9 cellular contexts compared by ENCODE assay signal in the genomic region with DNA sequence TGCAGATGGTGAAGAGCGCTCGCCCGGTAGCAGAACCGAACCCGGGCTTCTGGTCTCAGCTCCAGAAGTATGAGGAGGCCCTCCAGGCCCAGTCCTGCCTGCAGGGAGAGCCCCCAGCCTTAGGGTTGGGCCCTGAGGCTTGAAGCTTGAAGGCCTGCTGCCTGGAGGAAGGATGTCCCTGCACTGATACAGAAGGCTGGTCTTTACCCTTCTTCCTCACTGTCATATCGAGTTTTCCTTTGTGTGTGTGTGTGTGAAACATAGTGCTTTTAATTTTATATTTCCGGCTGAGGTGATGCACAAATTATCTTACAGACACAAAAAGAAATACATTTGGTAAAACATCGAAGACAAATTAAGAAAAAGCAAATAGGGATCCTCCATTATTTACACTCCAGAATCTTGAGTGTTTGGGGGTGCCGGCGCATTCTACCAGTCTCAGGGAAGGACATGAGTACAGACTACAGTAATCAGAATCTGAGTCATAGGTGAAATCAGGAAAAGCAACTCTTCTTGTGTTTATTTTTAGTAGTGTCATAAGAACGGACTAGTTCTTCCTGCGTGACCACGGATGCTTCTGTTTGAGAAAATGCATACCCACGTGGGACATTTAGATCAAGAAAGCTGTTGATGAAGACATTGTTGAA. TPM values are rescaled to one million over a fixed set of nuclear protein-coding genes. Genes with fewer than 3 reads are reported as not detected.
DNase-seq lines count a peak whose midpoint lies in the region; ATAC-seq, FAIRE-seq and TF ChIP-seq lines count a peak whose summit lies in the region.
"Had no signal": no experiment of that assay in that cellular context is flagged by ENCODE, and none has a peak within 500 bp of the region (broad histone marks: within the 10 kb centered on the region; RNA-seq: fewer than 3 reads in every experiment).

No MANE protein-coding gene starts in this region.

- H3K4me3 Mint-ChIP-seq in activated B cell treated with CpG ODN at 0.5 μM for 24 hours = peak overlapping the region; percentile 81

- peak; percentile 1 for ATAC-seq in GM18520 (IDR thresholded peaks at IDR 0.05; ENCODE audit: unreplicated experiment)
- peak; percentile 3 for ATAC-seq in HG03354 (IDR thresholded peaks at IDR 0.05; ENCODE audit: poor library complexity, severe bottlenecking, unreplicated experiment)
- ATAC-seq in activated B cell treated with CpG ODN at 0.5 μM for 24 hours (ENCODE audit: low read depth) = peak; percentile 4
- ATAC-seq in HG03108 (IDR thresholded peaks at IDR 0.05; ENCODE audit: unreplicated experiment) = no peak

- H3K27ac Mint-ChIP-seq in activated B cell treated with CpG ODN at 0.5 μM for 24 hours = peak overlapping the region; percentile 89

- POLR2A ChIA-PET in activated B cell treated with CpG ODN at 0.5 μM for 24 hours (lab: Charles Lee) = interaction anchor here (0.8 to 12.0 kb wide), 16 partner anchors 7 to 1243 kb away, joined by 3 to 536 read pairs (median 5); a partner anchor contains a TSS

- peaks cover 40% of the 10 kb centered on the region for H3K36me3 Mint-ChIP-seq in activated B cell treated with CpG ODN at 0.5 μM for 24 hours (ENCODE audit: low read depth)

- FAIRE-seq in frontal cortex (lab: Jason Lieb, UNC) = no peak
- FAIRE-seq: colon had no signal

- H3K4me3 ChIP-seq in fibroblast of the aortic adventitia (ENCODE audit: low read depth, low read length) = peak overlapping the region; percentile 74

- no peaks in the 10 kb centered on the region for H3K9me3 Mint-ChIP-seq in activated B cell treated with CpG ODN at 0.5 μM for 24 hours

- intact Hi-C loops in activated B cell treated with CpG ODN at 0.5 μM for 24 hours (cut with micrococcal nuclease) = loop anchor here (1.0 to 10.0 kb wide), 12 partner anchors 25 to 1173 kb away; a partner anchor contains a TSS

- CTCF ChIA-PET in activated B cell treated with CpG ODN at 0.5 μM for 24 hours (lab: Charles Lee) = interaction anchor here (1.0 to 1.3 kb wide), 2 partner anchors 47 kb away, joined by 4 to 6 read pairs; no protein-coding TSS in a partner anchor

- no peaks in the 10 kb centered on the region for H3K27me3 Mint-ChIP-seq in activated B cell treated with CpG ODN at 0.5 μM for 24 hours

- H3K4me1 Mint-ChIP-seq in activated B cell treated with CpG ODN at 0.5 μM for 24 hours = peaks cover 80% of the 10 kb centered on the region

- no peak for TF ChIP-seq CTCF in activated B cell treated with CpG ODN at 0.5 μM for 24 hours (IDR thresholded peaks at IDR 0.05)
- no peak for TF ChIP-seq CTCF in fibroblast of the aortic adventitia (IDR thresholded peaks at IDR 0.05; ENCODE audit: insufficient read depth, low read length)

- DNase-seq in activated B cell treated with CpG ODN at 0.5 μM for 24 hours = no peak
- peak; percentile 49 for DNase-seq in fibroblast of the aortic adventitia (ENCODE audit: low read depth)
- peak; percentile 73 for DNase-seq in pons (ENCODE audit: low spot score)
- DNase-seq in frontal cortex (ENCODE audit: low spot score in 2 of 2) = no peak
- no peak for DNase-seq in activated gamma-delta T cell (lab: John Stamatoyannopoulos, UW)

RNA-seq across cellular contexts. Expression of a gene that starts 1.3 kb away (rescaled TPM):
- total RNA-seq in activated B cell treated with CpG ODN at 0.5 μM for 24 hours (11.5 and 11.8 TPM in 2 replicates), fibroblast of the aortic adventitia (ENCODE audit: low replicate concordance) (3.6 and 6.1 TPM in 2 replicates), frontal cortex (9.8 TPM)

RNA-seq across cellular contexts. Expression of a gene that starts 3.7 kb away (rescaled TPM):
- total RNA-seq in activated B cell treated with CpG ODN at 0.5 μM for 24 hours = 33.4 and 40.4 TPM in 2 replicates
- 10.7 and 11.0 TPM in 2 replicates for total RNA-seq in fibroblast of the aortic adventitia (ENCODE audit: low replicate concordance)
- total RNA-seq in frontal cortex = 4.9 TPM

RNA-seq across cellular contexts. Expression of a gene that starts 6.8 kb away (rescaled TPM):
- total RNA-seq in activated B cell treated with CpG ODN at 0.5 μM for 24 hours (70.0 and 71.0 TPM in 2 replicates), fibroblast of the aortic adventitia (ENCODE audit: low replicate concordance) (11.3 and 12.7 TPM in 2 replicates), frontal cortex (4.5 TPM)

RNA-seq across cellular contexts. Expression of a gene that starts 25.1 kb away (rescaled TPM):
- 55.2 and 61.8 TPM in 2 replicates for total RNA-seq in activated B cell treated with CpG ODN at 0.5 μM for 24 hours
- 14.3 and 44.2 TPM in 2 replicates for total RNA-seq in fibroblast of the aortic adventitia (ENCODE audit: low replicate concordance)
- total RNA-seq in frontal cortex = 30.6 TPM

Comparison
In these comparisons a context has a peak if more than half of its experiments do, and no peak if none do; other contexts are left out.
1. DNase-seq: peak in fibroblast of the aortic adventitia (single experiment) and pons (single experiment); none in activated B cell treated with CpG ODN at 0.5 μM for 24 hours (single experiment), frontal cortex (0 of 2) and activated gamma-delta T cell (single experiment).